Comparison of ENCODE assay signal across 8 cellular contexts in genomic region chr13:41540240-41540639, GRCh38.
DNase-seq lines count a peak whose midpoint lies in the region; TF ChIP-seq lines count a peak whose summit lies in the region.
"Not testable (repeated sequence)": the region's sequence is repeated elsewhere in the genome, so short reads cannot be mapped to it uniquely, and the experiment has no call there.

No MANE protein-coding gene starts in this region.

- peaks cover 18% of the 10 kb centered on the region for H3K4me1 ChIP-seq in CD4-positive, alpha-beta memory T cell (ENCODE audit: insufficient read depth, low read length)
- H3K4me1 ChIP-seq in right atrium auricular region: not testable (repeated sequence)

- CTCF ChIA-PET in CD4-positive, alpha-beta memory T cell (lab: Charles Lee; ENCODE audit: partially characterized antibody): interaction anchor here (0.8 to 1.0 kb wide), 2 partner anchors 80 to 112 kb away, joined by 3 read pairs; no protein-coding TSS in a partner anchor
- CTCF ChIA-PET in activated CD4-positive, alpha-beta memory T cell treated with anti-CD3 and anti-CD28 coated beads, Interleukin-2, amount 10 ng/mL, durations not matched to agents 7 days and 5 days (lab: Charles Lee); activated naive CD4-positive, alpha-beta T cell treated with anti-CD3 and anti-CD28 coated beads, Interleukin-2, amount 10 ng/mL, durations not matched to agents 7 days and 5 days (lab: Charles Lee): not testable (repeated sequence)

- H3K36me3 ChIP-seq in CD4-positive, alpha-beta memory T cell (ENCODE audit: insufficient read depth, low read length); KOPT-K1 (ENCODE audit: insufficient read depth, low read length); right atrium auricular region: not testable (repeated sequence)

- not testable (repeated sequence) for H3K9me3 ChIP-seq in CD4-positive, alpha-beta memory T cell (ENCODE audit: control insufficient read depth in 1 of 2, low read length in 2 of 2); KOPT-K1 (ENCODE audit: insufficient read depth, low read length, poor library complexity, severe bottlenecking); right atrium auricular region

- not testable (repeated sequence) for TF ChIP-seq CTCF in right atrium auricular region (IDR thresholded peaks at IDR 0.05)

- not testable (repeated sequence) for H3K27ac ChIP-seq in CD4-positive, alpha-beta memory T cell (ENCODE audit: low read depth, low read length); right atrium auricular region
- peak overlapping the region; percentile 14 for H3K27ac ChIP-seq in KOPT-K1 (ENCODE audit: low read depth, low read length, poor library complexity, severe bottlenecking)

- H3K27me3 ChIP-seq in CD4-positive, alpha-beta memory T cell (ENCODE audit: insufficient read depth, low read length); right atrium auricular region: not testable (repeated sequence)

- peak overlapping the region; percentile 26 to 73 (median 50) for H3K4me3 Mint-ChIP-seq in CD4-positive, alpha-beta memory T cell
- not testable (repeated sequence) for H3K4me3 Mint-ChIP-seq in activated CD4-positive, alpha-beta memory T cell treated with anti-CD3 and anti-CD28 coated beads, Interleukin-2, amount 10 ng/mL, durations not matched to agents 7 days and 5 days
- peak overlapping the region; percentile 23 for H3K4me3 Mint-ChIP-seq in activated naive CD4-positive, alpha-beta T cell treated with anti-CD3 and anti-CD28 coated beads, Interleukin-2, amount 10 ng/mL, durations not matched to agents 7 days and 5 days

- not testable (repeated sequence) for H3K4me3 ChIP-seq in CD4-positive, alpha-beta memory T cell (ENCODE audit: low read length in 2 of 2); right atrium auricular region

- peak overlapping the region; percentile 29 to 77 (median 68) for H3K27ac Mint-ChIP-seq in CD4-positive, alpha-beta memory T cell
- not testable (repeated sequence) for H3K27ac Mint-ChIP-seq in activated CD4-positive, alpha-beta memory T cell treated with anti-CD3 and anti-CD28 coated beads, Interleukin-2, amount 10 ng/mL, durations not matched to agents 7 days and 5 days
- H3K27ac Mint-ChIP-seq in activated naive CD4-positive, alpha-beta T cell treated with anti-CD3 and anti-CD28 coated beads, Interleukin-2, amount 10 ng/mL, durations not matched to agents 7 days and 5 days: peak overlapping the region; percentile 67

- peaks cover 18 to 32% (median 19%) of the 10 kb centered on the region in 4 donors for H3K4me1 Mint-ChIP-seq in CD4-positive, alpha-beta memory T cell
- peaks cover 14% of the 10 kb centered on the region for H3K4me1 Mint-ChIP-seq in activated CD4-positive, alpha-beta memory T cell treated with anti-CD3 and anti-CD28 coated beads, Interleukin-2, amount 10 ng/mL, durations not matched to agents 7 days and 5 days
- peaks cover 23% of the 10 kb centered on the region for H3K4me1 Mint-ChIP-seq in activated naive CD4-positive, alpha-beta T cell treated with anti-CD3 and anti-CD28 coated beads, Interleukin-2, amount 10 ng/mL, durations not matched to agents 7 days and 5 days

- H3K27me3 Mint-ChIP-seq in CD4-positive, alpha-beta memory T cell; activated CD4-positive, alpha-beta memory T cell treated with anti-CD3 and anti-CD28 coated beads, Interleukin-2, amount 10 ng/mL, durations not matched to agents 7 days and 5 days; activated naive CD4-positive, alpha-beta T cell treated with anti-CD3 and anti-CD28 coated beads, Interleukin-2, amount 10 ng/mL, durations not matched to agents 7 days and 5 days: not testable (repeated sequence)

- H3K36me3 Mint-ChIP-seq in CD4-positive, alpha-beta memory T cell; activated CD4-positive, alpha-beta memory T cell treated with anti-CD3 and anti-CD28 coated beads, Interleukin-2, amount 10 ng/mL, durations not matched to agents 7 days and 5 days (ENCODE audit: low read depth): not testable (repeated sequence)
- H3K36me3 Mint-ChIP-seq in activated naive CD4-positive, alpha-beta T cell treated with anti-CD3 and anti-CD28 coated beads, Interleukin-2, amount 10 ng/mL, durations not matched to agents 7 days and 5 days: peaks cover 16% of the 10 kb centered on the region

- POLR2A ChIA-PET in CD4-positive, alpha-beta memory T cell (lab: Charles Lee; ENCODE audit: partially characterized antibody): interaction anchor here (1.1 to 2.4 kb wide), 5 partner anchors 24 to 104 kb away, joined by 3 to 19 read pairs (median 3); no protein-coding TSS in a partner anchor
- POLR2A ChIA-PET in activated CD4-positive, alpha-beta memory T cell treated with anti-CD3 and anti-CD28 coated beads, Interleukin-2, amount 10 ng/mL, durations not matched to agents 7 days and 5 days (lab: Charles Lee): not testable (repeated sequence)

- H3K9me3 Mint-ChIP-seq in CD4-positive, alpha-beta memory T cell: peaks cover 0 to 17% (median 2%) of the 10 kb centered on the region in 8 donors
- peaks cover 11% of the 10 kb centered on the region for H3K9me3 Mint-ChIP-seq in activated CD4-positive, alpha-beta memory T cell treated with anti-CD3 and anti-CD28 coated beads, Interleukin-2, amount 10 ng/mL, durations not matched to agents 7 days and 5 days
- peaks cover 24% of the 10 kb centered on the region for H3K9me3 Mint-ChIP-seq in activated naive CD4-positive, alpha-beta T cell treated with anti-CD3 and anti-CD28 coated beads, Interleukin-2, amount 10 ng/mL, durations not matched to agents 7 days and 5 days

- intact Hi-C loops in CD4-positive, alpha-beta memory T cell (cut with micrococcal nuclease): loop anchor here (2.0 to 5.0 kb wide), 2 partner anchors 81 to 183 kb away; no protein-coding TSS in a partner anchor

- DNase-seq in CD4-positive, alpha-beta memory T cell: peak; percentile 33 to 66 (median 57)
- DNase-seq in NCI-H526 (lab: John Stamatoyannopoulos, UW) (peak; percentile 35 to 60), T-helper 22 cell (ENCODE audit: low read depth) (peak; percentile 6), right atrium auricular region (ENCODE audit: low spot score) (peak; percentile 49)
- DNase-seq in activated CD4-positive, alpha-beta memory T cell treated with anti-CD3 and anti-CD28 coated beads, Interleukin-2, amount 10 ng/mL, durations not matched to agents 7 days and 5 days: peak; percentile 53
- peak; percentile 76 for DNase-seq in activated naive CD4-positive, alpha-beta T cell treated with anti-CD3 and anti-CD28 coated beads, Interleukin-2, amount 10 ng/mL, durations not matched to agents 7 days and 5 days
- peak; percentile 11 for DNase-seq in stimulated activated CD4-positive, alpha-beta T cell treated with anti-CD3 and anti-CD28 coated beads, Interleukin-4, amount 100 ng/mL, for 1 hour

Comparison
In these comparisons a context has a peak if more than half of its experiments do, and no peak if none do; other contexts are left out.
1. DNase-seq: peak in every context shown above with its lines; median percentile 76 in activated naive CD4-positive, alpha-beta T cell treated with anti-CD3 and anti-CD28 coated beads, Interleukin-2, amount 10 ng/mL, durations not matched to agents 7 days and 5 days; 57 in CD4-positive, alpha-beta memory T cell; 53 in activated CD4-positive, alpha-beta memory T cell treated with anti-CD3 and anti-CD28 coated beads, Interleukin-2, amount 10 ng/mL, durations not matched to agents 7 days and 5 days; 49 in right atrium auricular region; 48 in NCI-H526; 11 in stimulated activated CD4-positive, alpha-beta T cell treated with anti-CD3 and anti-CD28 coated beads, Interleukin-4, amount 100 ng/mL, for 1 hour; 6 in T-helper 22 cell.